In the genomic region with DNA sequence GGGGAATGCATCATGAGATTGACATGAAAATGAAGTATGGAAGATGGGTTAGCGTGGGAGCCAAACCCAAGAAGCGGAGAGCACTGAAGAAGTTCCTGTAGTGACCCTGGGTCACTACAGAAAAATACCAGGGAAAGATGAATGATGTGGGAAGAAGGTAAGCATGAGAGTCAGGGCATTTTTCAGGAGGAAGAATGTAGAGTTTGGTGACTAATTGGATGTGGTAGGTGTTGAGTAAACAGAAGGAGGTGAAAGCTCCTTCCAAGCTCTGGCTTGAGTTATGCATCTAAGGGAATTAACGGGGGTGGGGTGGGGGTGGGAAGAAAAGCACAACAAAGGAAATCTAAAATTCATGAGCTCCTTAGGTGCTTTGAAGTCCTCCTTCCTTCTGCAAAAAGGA, we compare ENCODE assay signal across 23 cellular contexts.
A peak's percentile ranks its signal among the peaks of the same experiment; 100 is the strongest.
DNase-seq lines count a peak whose midpoint lies in the region; ATAC-seq and TF ChIP-seq lines count a peak whose summit lies in the region.
"Had no signal": no experiment of that assay in that cellular context is flagged by ENCODE, and none has a peak within 500 bp of the region (broad histone marks: within the 10 kb centered on the region; RNA-seq: fewer than 3 reads in every experiment).

No MANE protein-coding gene starts in this region.

- H3K4me1 ChIP-seq in CD8-positive, alpha-beta T cell (ENCODE audit: insufficient read depth, low read length) = peaks cover 4% of the 10 kb centered on the region
- peaks cover 31% of the 10 kb centered on the region for H3K4me1 ChIP-seq in HUES48 (ENCODE audit: control insufficient read depth, insufficient read depth, low read length)
- H3K4me1 ChIP-seq: breast epithelium had no signal

- no peak overlapping the region for H3K9ac ChIP-seq in HUES48 (ENCODE audit: low read depth, low read length)

- no peak overlapping the region for H3K27ac ChIP-seq in CD8-positive, alpha-beta T cell (ENCODE audit: low read depth, low read length)
- peak overlapping the region; percentile 88 for H3K27ac ChIP-seq in HUES48 (ENCODE audit: low read depth, low read length)
- H3K27ac ChIP-seq: breast epithelium, C4-2B, neutrophil had no signal

- no peak for TF ChIP-seq CTCF in CD8-positive, alpha-beta T cell (IDR thresholded peaks at IDR 0.05)
- no peak for TF ChIP-seq CTCF in kidney epithelial cell (IDR thresholded peaks at IDR 0.05; ENCODE audit: insufficient read depth, low read length, poor library complexity, severe bottlenecking)

- CTCF ChIA-PET in CD8-positive, alpha-beta T cell (lab: Charles Lee) = interaction anchor here (1.5 kb wide), 1 partner anchor 475 kb away, joined by 5 read pairs; no protein-coding TSS in a partner anchor

- H3K4me1 Mint-ChIP-seq in CD8-positive, alpha-beta T cell (ENCODE audit: low read depth) = peaks cover 26% of the 10 kb centered on the region
- peaks cover 35% of the 10 kb centered on the region for H3K4me1 Mint-ChIP-seq in activated naive CD8-positive, alpha-beta T cell (ENCODE audit: low read depth)
- peaks cover 31 to 57% of the 10 kb centered on the region in 2 donors for H3K4me1 Mint-ChIP-seq in immature natural killer cell

- peaks cover 21% of the 10 kb centered on the region for H3K36me3 Mint-ChIP-seq in CD8-positive, alpha-beta T cell
- H3K36me3 Mint-ChIP-seq in activated naive CD8-positive, alpha-beta T cell = peaks cover 36% of the 10 kb centered on the region
- peaks cover 6 to 16% (median 15%) of the 10 kb centered on the region in 3 donors for H3K36me3 Mint-ChIP-seq in immature natural killer cell

- no peaks in the 10 kb centered on the region for H3K27me3 Mint-ChIP-seq in CD8-positive, alpha-beta T cell (ENCODE audit: low read depth)
- no peaks in the 10 kb centered on the region for H3K27me3 Mint-ChIP-seq in activated naive CD8-positive, alpha-beta T cell
- no peaks in the 10 kb centered on the region for H3K27me3 Mint-ChIP-seq in immature natural killer cell (ENCODE audit: low read depth in 3 of 3)

- no peaks in the 10 kb centered on the region for H3K36me3 ChIP-seq in CD8-positive, alpha-beta T cell (ENCODE audit: insufficient read depth, low read length)
- H3K36me3 ChIP-seq in HUES48 (ENCODE audit: control insufficient read depth, insufficient read depth, low read length) = no peaks in the 10 kb centered on the region
- no peaks in the 10 kb centered on the region for H3K36me3 ChIP-seq in kidney epithelial cell (ENCODE audit: control insufficient read depth, insufficient read depth, low read length)
- H3K36me3 ChIP-seq: breast epithelium, neutrophil had no signal

- no peaks in the 10 kb centered on the region for H3K9me3 Mint-ChIP-seq in CD8-positive, alpha-beta T cell
- peaks cover 10% of the 10 kb centered on the region for H3K9me3 Mint-ChIP-seq in activated naive CD8-positive, alpha-beta T cell (ENCODE audit: low read depth)
- H3K9me3 Mint-ChIP-seq in immature natural killer cell = peaks cover 0 to 3% (median 0%) of the 10 kb centered on the region in 6 donors

- no peaks in the 10 kb centered on the region for H3K9me3 ChIP-seq in CD8-positive, alpha-beta T cell (ENCODE audit: low read length)
- H3K9me3 ChIP-seq in HUES48 (ENCODE audit: control insufficient read depth, insufficient read depth, low read length) = peaks cover 4% of the 10 kb centered on the region; the same call in 1 of the 2 replicates
- H3K9me3 ChIP-seq: breast epithelium, neutrophil had no signal

- DNase-seq in CD8-positive, alpha-beta T cell = no peak
- peak; percentile 21 for DNase-seq in kidney epithelial cell (ENCODE audit: low read depth)
- DNase-seq in UCSD-AML1 (lab: John Stamatoyannopoulos, UW; ENCODE audit: unreplicated experiment) = no peak
- DNase-seq in glomerular visceral epithelial cell (ENCODE audit: extremely low spot score) = no peak
- DNase-seq in NCI-H2171 treated with DMSO at 0.1 percent for 48 hours (lab: John Stamatoyannopoulos, UW) = no peak
- no peak for DNase-seq in immature natural killer cell
- DNase-seq: ACHN; activated CD4-positive, alpha-beta T cell treated with anti-CD3 and anti-CD28 coated beads, Interleukin-2, amount 50 U/mL, for 1 hour; activated naive CD4-positive, alpha-beta T cell treated with anti-CD3 and anti-CD28 coated beads, Interleukin-2, amount 50 U/mL, for 16 hours; activated T-cell treated with anti-CD3 and anti-CD28 coated beads for 4 hours; cortex of kidney; DMS153; foreskin fibroblast; HCEC 1CT; MV-4-11; NCI-H187 treated with DMSO at 0.1 percent for 48 hours; NCI-H446; retina had no signal

- no peak overlapping the region for H3K4me3 Mint-ChIP-seq in CD8-positive, alpha-beta T cell
- no peak overlapping the region for H3K4me3 Mint-ChIP-seq in activated naive CD8-positive, alpha-beta T cell
- H3K4me3 Mint-ChIP-seq in immature natural killer cell = no peak overlapping the region

- peak overlapping the region; percentile 52 for H3K27ac Mint-ChIP-seq in CD8-positive, alpha-beta T cell
- peak overlapping the region; percentile 30 for H3K27ac Mint-ChIP-seq in activated naive CD8-positive, alpha-beta T cell
- peak overlapping the region in 1 of 6 donors; percentile 42 for H3K27ac Mint-ChIP-seq in immature natural killer cell

- H3K4me3 ChIP-seq in CD8-positive, alpha-beta T cell (ENCODE audit: low read depth, low read length) = no peak overlapping the region
- H3K4me3 ChIP-seq in HUES48 (ENCODE audit: low read depth, low read length) = no peak overlapping the region
- H3K4me3 ChIP-seq in kidney epithelial cell (ENCODE audit: low read depth, low read length) = no peak overlapping the region
- H3K4me3 ChIP-seq: breast epithelium had no signal

- POLR2A ChIA-PET in CD8-positive, alpha-beta T cell (lab: Charles Lee) = no interaction called here

- no peaks in the 10 kb centered on the region for H3K27me3 ChIP-seq in CD8-positive, alpha-beta T cell (ENCODE audit: insufficient read depth, low read length)
- H3K27me3 ChIP-seq in HUES48 (ENCODE audit: control insufficient read depth, insufficient read depth, low read length) = no peaks in the 10 kb centered on the region
- H3K27me3 ChIP-seq in kidney epithelial cell (ENCODE audit: control insufficient read depth, insufficient read depth, low read length) = no peaks in the 10 kb centered on the region
- H3K27me3 ChIP-seq: breast epithelium, neutrophil had no signal

- intact Hi-C loops in CD8-positive, alpha-beta T cell (cut with DNase I, micrococcal nuclease) = no loop called here

- no peak for ATAC-seq in CD8-positive, alpha-beta T cell
